In genomic region chr5:143396353-143396940, GRCh38 we compare ENCODE assay signal across 9 cellular contexts. TPM values are rescaled to one million over a fixed set of nuclear protein-coding genes. Genes with fewer than 3 reads are reported as not detected.
DNase-seq lines count a peak whose midpoint lies in the region; ATAC-seq, FAIRE-seq and TF ChIP-seq lines count a peak whose summit lies in the region.
"Had no signal": no experiment of that assay in that cellular context is flagged by ENCODE, and none has a peak within 500 bp of the region (broad histone marks: within the 10 kb centered on the region; RNA-seq: fewer than 3 reads in every experiment).

No MANE protein-coding gene starts in this region.

- no peak for DNase-seq in breast epithelium (ENCODE audit: low spot score in 2 of 2)
- DNase-seq in naive thymus-derived CD8-positive, alpha-beta T cell: no peak
- DNase-seq in posterior vena cava (ENCODE audit: low spot score): no peak
- no peak for DNase-seq in glomerular visceral epithelial cell (ENCODE audit: extremely low spot score)
- no peak for DNase-seq in NCI-H2081 (lab: John Stamatoyannopoulos, UW)
- DNase-seq in urothelium cell line (ENCODE audit: low spot score): no peak

- peaks cover 0 to 32% (median 22%) of the 10 kb centered on the region in 3 donors for H3K36me3 Mint-ChIP-seq in naive thymus-derived CD8-positive, alpha-beta T cell

- intact Hi-C loops in breast epithelium (cut with DNase I; ENCODE audit: low total_unique reads): loop anchor here (2.0 kb wide), 1 partner anchor 38 kb away; no protein-coding TSS in a partner anchor
- intact Hi-C loops in posterior vena cava (cut with DNase I): no loop called here

- FAIRE-seq in urothelium cell line (lab: Jason Lieb, UNC): no peak

- no peaks in the 10 kb centered on the region for H3K9me3 ChIP-seq in DOHH2 (ENCODE audit: control insufficient read depth, insufficient read depth, low read length)
- no peaks in the 10 kb centered on the region for H3K9me3 ChIP-seq in breast epithelium
- H3K9me3 ChIP-seq: tibial nerve had no signal

- POLR2A ChIA-PET in naive thymus-derived CD8-positive, alpha-beta T cell (lab: Charles Lee): no interaction called here

- H3K4me1 ChIP-seq in DOHH2 (ENCODE audit: control insufficient read depth, low read length) (peaks cover 75% of the 10 kb centered on the region), breast epithelium (peaks cover 3 to 14% of the 10 kb centered on the region in 2 donors)

- peak overlapping the region; percentile 81 for H3K4me2 ChIP-seq in DOHH2 (ENCODE audit: low read length)

- H3K4me3 ChIP-seq in DOHH2 (ENCODE audit: low read length): peak overlapping the region; percentile 88
- peak overlapping the region; percentile 90 to 92 (median 91) for H3K4me3 ChIP-seq in breast epithelium

- TF ChIP-seq CTCF in DOHH2 (IDR thresholded peaks at IDR 0.05; ENCODE audit: low read depth, low read length, poor library complexity, severe bottlenecking) (no peak), breast epithelium (IDR thresholded peaks at IDR 0.05) (no peak)

- H3K4me1 Mint-ChIP-seq in naive thymus-derived CD8-positive, alpha-beta T cell: peaks cover 22 to 95% (median 67%) of the 10 kb centered on the region in 4 donors

- peaks cover 100% of the 10 kb centered on the region for H3K79me2 ChIP-seq in DOHH2 (ENCODE audit: control insufficient read depth, low read length)

- H4K20me1 ChIP-seq in DOHH2 (ENCODE audit: control insufficient read depth, insufficient read depth, low read depth, low read length): peaks cover 30% of the 10 kb centered on the region

- peaks cover 18% of the 10 kb centered on the region for H3F3A ChIP-seq in DOHH2 (ENCODE audit: control insufficient read depth, insufficient read depth)

- no peaks in the 10 kb centered on the region for H3K27me3 ChIP-seq in DOHH2 (ENCODE audit: control insufficient read depth, low read length)
- H3K27me3 ChIP-seq in breast epithelium: no peaks in the 10 kb centered on the region
- H3K27me3 ChIP-seq: tibial nerve had no signal

- peaks cover 96% of the 10 kb centered on the region for H3K36me3 ChIP-seq in DOHH2 (ENCODE audit: control insufficient read depth, low read length)
- H3K36me3 ChIP-seq in breast epithelium: no peaks in the 10 kb centered on the region
- H3K36me3 ChIP-seq: tibial nerve had no signal

- H3K27ac ChIP-seq in DOHH2 (ENCODE audit: low read depth, low read length) (peak overlapping the region; percentile 33), breast epithelium (peak overlapping the region in 1 of 2 donors; percentile 23)

- TF ChIP-seq POLR2A in breast epithelium (IDR thresholded peaks at IDR 0.05): no peak

- H3K4me3 Mint-ChIP-seq in naive thymus-derived CD8-positive, alpha-beta T cell: peak overlapping the region; percentile 57 to 96 (median 90)

- peak overlapping the region in 4 of 10 donors; percentile 5 to 71 (median 50) for H3K27ac Mint-ChIP-seq in naive thymus-derived CD8-positive, alpha-beta T cell

- peak; percentile 21 for ATAC-seq in HG02623 (IDR thresholded peaks at IDR 0.05; ENCODE audit: unreplicated experiment)
- no peak for ATAC-seq in naive thymus-derived CD8-positive, alpha-beta T cell

- H3K9me3 Mint-ChIP-seq in naive thymus-derived CD8-positive, alpha-beta T cell: no peaks in the 10 kb centered on the region

- no peaks in the 10 kb centered on the region for H3K27me3 Mint-ChIP-seq in naive thymus-derived CD8-positive, alpha-beta T cell

- no peaks in the 10 kb centered on the region for H3K9me2 ChIP-seq in DOHH2 (replicated peaks; ENCODE audit: control insufficient read depth, low read length)

RNA-seq across cellular contexts. Expression of gene NR3C1, which starts 7.0 kb away (rescaled TPM):
- total RNA-seq in breast epithelium: 100 to 1,000 TPM in 1 of 3 donors, 10 to 100 TPM in 2; 51.1 to 122 (median 69.7) TPM
- 100 to 1,000 TPM; 131 to 133 TPM for total RNA-seq in naive thymus-derived CD8-positive, alpha-beta T cell
- 10 to 100 TPM; 60.2 to 83.9 (median 67.1) TPM for polyA plus RNA-seq in naive thymus-derived CD8-positive, alpha-beta T cell
- 10 to 100 TPM; 67.8 to 73.5 TPM for total RNA-seq in posterior vena cava
